In the genomic region with DNA sequence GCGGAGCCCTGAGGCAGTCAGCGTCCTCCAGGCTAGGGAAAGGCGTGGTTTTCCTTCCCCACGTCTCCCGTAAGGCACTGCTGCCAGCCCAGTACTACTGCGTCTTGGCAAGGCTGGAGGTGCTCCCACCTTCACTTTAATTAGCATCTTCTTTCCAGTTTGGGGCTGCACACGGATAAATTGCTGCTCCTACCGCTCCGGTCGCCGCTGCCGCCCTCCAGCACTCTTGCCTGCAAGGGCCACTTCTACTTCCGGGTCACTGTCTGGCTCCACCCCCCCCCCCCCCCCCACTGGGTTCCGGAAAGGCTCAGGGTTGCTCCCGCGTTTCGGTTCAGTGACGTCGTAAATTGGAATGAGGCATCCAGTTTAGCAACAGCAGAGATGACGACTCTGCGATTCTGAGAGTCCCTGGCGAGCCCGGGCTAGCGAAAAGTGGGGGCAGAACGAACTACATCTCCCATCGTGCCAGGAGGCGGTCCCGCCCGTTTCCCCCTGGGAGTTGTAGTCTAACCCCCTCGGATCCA, we compare ENCODE assay signal across 8 cellular contexts. TPM values are rescaled to one million over a fixed set of nuclear protein-coding genes. Genes with fewer than 3 reads are reported as not detected.
DNase-seq lines count a peak whose midpoint lies in the region; TF ChIP-seq lines count a peak whose summit lies in the region.

TSS of gene NEDD8 (minus strand) at position 247 of the 524 bp plus-strand sequence. CDS start at position 147, 100 bp downstream.

- no peak within 1 kb of the TSS for H4K91ac ChIP-seq in H9 (ENCODE audit: insufficient read length, low read depth, low read length)

- no peak within 1 kb of the TSS for H2BK120ac ChIP-seq in H9 (ENCODE audit: low read depth, low read length, poor library complexity, severe bottlenecking)

- H3K9me3 Mint-ChIP-seq in H9: no peaks in the 10 kb centered on the region
- H3K9me3 Mint-ChIP-seq in nephron progenitor cell: no peaks in the 10 kb centered on the region
- H3K9me3 Mint-ChIP-seq in stimulated activated naive CD8-positive, alpha-beta T cell treated with anti-CD3 and anti-CD28 coated beads, Interleukin-15, Interleukin-2, amounts not matched to agents 100 ng/mL and 50 ng/mL, for 24 hours: no peaks in the 10 kb centered on the region

- H2AFZ ChIP-seq in H9 (ENCODE audit: low read length): peak within 1 kb of the TSS; percentile 32

- TF ChIP-seq CTCF in H9 (conservative IDR thresholded peaks at IDR 0.05) (no peak), fibroblast of the aortic adventitia (IDR thresholded peaks at IDR 0.05; ENCODE audit: insufficient read depth, low read length) (no peak), nephron progenitor cell (IDR thresholded peaks at IDR 0.05) (no peak)

- peak within 1 kb of the TSS; percentile 49 for H3K14ac ChIP-seq in H9 (ENCODE audit: insufficient read depth, low read length)

- no peak within 1 kb of the TSS for H2BK15ac ChIP-seq in H9 (ENCODE audit: low read depth, low read length)

- WGBS in H9 (ENCODE audit: extremely low coverage, insufficient read length, low lambda C conversion rate): no CpG with 5 or more reads among the region's 30 CpGs

- H3K36me3 Mint-ChIP-seq in H9 (ENCODE audit: insufficient read depth in 1 of 3, low read depth in 3 of 3): peaks cover 18 to 44% (median 40%) of the 10 kb centered on the region in 3 experiments; a peak in 6 of 7 replicates
- H3K36me3 Mint-ChIP-seq in nephron progenitor cell (ENCODE audit: low read depth): peaks cover 26% of the 10 kb centered on the region
- H3K36me3 Mint-ChIP-seq in stimulated activated naive CD8-positive, alpha-beta T cell treated with anti-CD3 and anti-CD28 coated beads, Interleukin-15, Interleukin-2, amounts not matched to agents 100 ng/mL and 50 ng/mL, for 24 hours (ENCODE audit: low read depth): peaks cover 43% of the 10 kb centered on the region

- peaks cover 15% of the 10 kb centered on the region for H3K23me2 ChIP-seq in H9 (ENCODE audit: insufficient read length, low read depth, low read length, poor library complexity, severe bottlenecking)

- H4K5ac ChIP-seq in H9 (ENCODE audit: insufficient read length, low read depth, low read length): no peak within 1 kb of the TSS

- peaks cover 17% of the 10 kb centered on the region for H3K36me3 ChIP-seq in MG63

- H4K20me1 ChIP-seq in H9 (ENCODE audit: control insufficient read depth, insufficient read depth, insufficient read length): no peaks in the 10 kb centered on the region

- H3K79me2 ChIP-seq in H9 (ENCODE audit: insufficient read depth, low read length): peaks cover 3% of the 10 kb centered on the region; the same call in 1 of the 2 replicates

- no peak within 1 kb of the TSS for H2BK20ac ChIP-seq in H9 (ENCODE audit: low read depth, low read length, poor library complexity, severe bottlenecking)

- H3K23ac ChIP-seq in H9 (ENCODE audit: insufficient read length, low read depth, low read length): no peak within 1 kb of the TSS

- no peaks in the 10 kb centered on the region for H3K27me3 Mint-ChIP-seq in H9 (ENCODE audit: low read depth)
- no peaks in the 10 kb centered on the region for H3K27me3 Mint-ChIP-seq in nephron progenitor cell (ENCODE audit: low read depth, poor library complexity)
- no peaks in the 10 kb centered on the region for H3K27me3 Mint-ChIP-seq in stimulated activated naive CD8-positive, alpha-beta T cell treated with anti-CD3 and anti-CD28 coated beads, Interleukin-15, Interleukin-2, amounts not matched to agents 100 ng/mL and 50 ng/mL, for 24 hours

- H3K27ac ChIP-seq in H9 (ENCODE audit: insufficient read length, low read depth, low read length): peak within 1 kb of the TSS; percentile 57

- H3K27ac Mint-ChIP-seq in H9: peak within 1 kb of the TSS; percentile 96 to 99 (median 98)
- H3K27ac Mint-ChIP-seq in nephron progenitor cell: peak within 1 kb of the TSS; percentile 91
- peak within 1 kb of the TSS; percentile 91 for H3K27ac Mint-ChIP-seq in stimulated activated naive CD8-positive, alpha-beta T cell treated with anti-CD3 and anti-CD28 coated beads, Interleukin-15, Interleukin-2, amounts not matched to agents 100 ng/mL and 50 ng/mL, for 24 hours

- H3K4me3 Mint-ChIP-seq in H9 (peak within 1 kb of the TSS; percentile 98 to 99), nephron progenitor cell (peak within 1 kb of the TSS; percentile 95)
- peak within 1 kb of the TSS; percentile 98 for H3K4me3 Mint-ChIP-seq in stimulated activated naive CD8-positive, alpha-beta T cell treated with anti-CD3 and anti-CD28 coated beads, Interleukin-15, Interleukin-2, amounts not matched to agents 100 ng/mL and 50 ng/mL, for 24 hours

- no peak within 1 kb of the TSS for H2BK12ac ChIP-seq in H9 (ENCODE audit: insufficient read length, low read depth, low read length)

- no peak within 1 kb of the TSS for H2AK5ac ChIP-seq in H9 (ENCODE audit: insufficient read length, low read length)

- H3K4me1 Mint-ChIP-seq in H9 (peaks cover 8 to 22% of the 10 kb centered on the region in 2 experiments), nephron progenitor cell (peaks cover 32% of the 10 kb centered on the region)
- H3K4me1 Mint-ChIP-seq in stimulated activated naive CD8-positive, alpha-beta T cell treated with anti-CD3 and anti-CD28 coated beads, Interleukin-15, Interleukin-2, amounts not matched to agents 100 ng/mL and 50 ng/mL, for 24 hours (ENCODE audit: low read depth): peaks cover 63% of the 10 kb centered on the region

- H3K4me3 ChIP-seq in MG63 (peak within 1 kb of the TSS; percentile 80), fibroblast of the aortic adventitia (ENCODE audit: low read depth, low read length) (peak within 1 kb of the TSS; percentile 97)

- H3K27me3 ChIP-seq in H9 (ENCODE audit: insufficient read depth, low read length): no peaks in the 10 kb centered on the region
- no peaks in the 10 kb centered on the region for H3K27me3 ChIP-seq in MG63

- no peaks in the 10 kb centered on the region for H3K9me3 ChIP-seq in H9 (ENCODE audit: control insufficient read depth, low read depth, low read length)
- no peaks in the 10 kb centered on the region for H3K9me3 ChIP-seq in MG63

- peak within 1 kb of the TSS; percentile 99 for H3K4me2 ChIP-seq in H9 (ENCODE audit: insufficient read depth, insufficient read length, low read length)

- no peak within 1 kb of the TSS for H3K4ac ChIP-seq in H9 (ENCODE audit: low read depth, low read length)

- H3K4me1 ChIP-seq in H9 (ENCODE audit: insufficient read depth, low read length): 0 out of 2 replicates have a peak, but pooled peaks cover 6% of the 10 kb centered on the region

- no peak within 1 kb of the TSS for H3T11ph ChIP-seq in H9 (ENCODE audit: low read length)

- peaks cover 11% of the 10 kb centered on the region for H3K79me1 ChIP-seq in H9 (ENCODE audit: insufficient read depth, low read depth, low read length, poor library complexity, severe bottlenecking)

- peak within 1 kb of the TSS; percentile 47 for H4K8ac ChIP-seq in H9 (replicated peaks; ENCODE audit: insufficient read length, low read depth, low read length)

- peak within 1 kb of the TSS; percentile 89 for H3K9ac ChIP-seq in H9 (ENCODE audit: extremely low read depth, insufficient read length, low read length)

- H3K56ac ChIP-seq in H9 (ENCODE audit: insufficient read length, low read depth, low read length): no peak within 1 kb of the TSS

- H3K18ac ChIP-seq in H9 (ENCODE audit: insufficient read length, low read depth, low read length): peak within 1 kb of the TSS; percentile 83

- DNase-seq in EL: peak; percentile 98
- DNase-seq in H9: peak; percentile 89
- DNase-seq in MG63: peak; percentile 91
- DNase-seq in SHP77 (lab: John Stamatoyannopoulos, UW): peak; percentile 92
- DNase-seq in activated effector memory CD4-positive, alpha-beta T cell treated with Interleukin-2 at 50 U/mL for 16 hours: peak; percentile 84
- DNase-seq in fibroblast of the aortic adventitia (ENCODE audit: low read depth): peak; percentile 98
- DNase-seq in nephron progenitor cell: peak; percentile 81

- H2BK5ac ChIP-seq in H9 (ENCODE audit: insufficient read length, low read length): peak within 1 kb of the TSS; percentile 1

RNA-seq across cellular contexts. Expression of gene NEDD8, which starts in this region (rescaled TPM):
- 214 and 225 TPM in 2 replicates for total RNA-seq in H9 (2021)
- total RNA-seq in MG63 (2014; rRNA removed; shearing (Covaris generic); ENCODE audit: low replicate concordance): 138 and 173 TPM in 2 replicates
- total RNA-seq in fibroblast of the aortic adventitia (ENCODE audit: low replicate concordance): 38.8 and 136 TPM in 2 replicates

Comparison
In these comparisons a context has a peak if more than half of its experiments do, and no peak if none do; other contexts are left out.
1. Peak in every context shown above with its lines: DNase-seq, H3K4me3 ChIP-seq and H3K27ac ChIP-seq.